8 cellular contexts compared by ENCODE assay signal in the genomic region with DNA sequence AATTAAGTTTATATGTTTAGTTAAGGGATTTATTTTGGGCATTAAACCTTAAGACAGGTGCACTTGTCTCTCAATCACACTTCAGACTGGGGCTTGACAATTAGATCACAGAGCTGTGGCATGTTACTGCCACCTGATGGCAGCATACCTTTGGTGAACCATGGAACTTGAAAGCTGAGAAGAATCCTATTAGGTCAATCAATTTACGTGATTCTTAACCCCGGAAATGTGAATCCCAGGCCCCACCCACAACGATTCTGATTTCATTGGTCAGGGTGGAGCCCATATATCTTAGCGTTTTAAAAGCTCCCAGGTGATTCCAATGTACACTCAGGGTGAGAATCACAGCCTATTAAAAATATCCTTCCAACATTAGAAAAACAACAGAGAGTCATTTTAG.
DNase-seq lines count a peak whose midpoint lies in the region; ATAC-seq and TF ChIP-seq lines count a peak whose summit lies in the region.

No MANE protein-coding gene starts in this region.

- H4K20me1 ChIP-seq in OCI-LY3 (ENCODE audit: insufficient read depth, low read length): no peaks in the 10 kb centered on the region
- no peaks in the 10 kb centered on the region for H4K20me1 ChIP-seq in hepatocyte (ENCODE audit: insufficient read depth, poor library complexity, severe bottlenecking)

- H2AFZ ChIP-seq in OCI-LY3 (ENCODE audit: low read depth, low read length): peak overlapping the region; percentile 100
- no peak overlapping the region for H2AFZ ChIP-seq in hepatocyte

- H3K4me2 ChIP-seq in OCI-LY3 (ENCODE audit: low read length) (peak overlapping the region; percentile 94), hepatocyte (no peak overlapping the region)

- no peak overlapping the region for H3K4me3 ChIP-seq in HAP-1
- peak overlapping the region; percentile 88 for H3K4me3 ChIP-seq in OCI-LY3 (ENCODE audit: low read length)
- no peak overlapping the region for H3K4me3 ChIP-seq in hepatocyte

- H3K36me3 ChIP-seq in HAP-1 (replicated peaks) (no peaks in the 10 kb centered on the region), OCI-LY3 (replicated peaks; ENCODE audit: low read depth, low read length) (no peaks in the 10 kb centered on the region), hepatocyte (replicated peaks; ENCODE audit: insufficient read depth, low read depth) (no peaks in the 10 kb centered on the region)

- peak overlapping the region; percentile 65 for H3K9ac ChIP-seq in OCI-LY3 (ENCODE audit: low read length)

- no peaks in the 10 kb centered on the region for H3K36me3 Mint-ChIP-seq in activated naive CD4-positive, alpha-beta T cell treated with anti-CD3 and anti-CD28 coated beads, Interleukin-2, amount 50 U/mL, for 72 hours

- 1% methylated on average over 4 of the region's 4 CpGs for WGBS in hepatocyte (ENCODE audit: low lambda C conversion rate, missing lambda C conversion rate)

- peak overlapping the region in 1 of 2 donors; percentile 59 for H3K27ac Mint-ChIP-seq in activated naive CD4-positive, alpha-beta T cell treated with anti-CD3 and anti-CD28 coated beads, Interleukin-2, amount 50 U/mL, for 72 hours

- H3K79me2 ChIP-seq in OCI-LY3 (ENCODE audit: low read length) (no peaks in the 10 kb centered on the region), hepatocyte (no peaks in the 10 kb centered on the region)

- H3K27ac ChIP-seq in OCI-LY3 (ENCODE audit: low read length): no peak overlapping the region
- H3K27ac ChIP-seq in hepatocyte: no peak overlapping the region

- DNase-seq in COLO829 (ENCODE audit: low spot score): peak; percentile 42
- DNase-seq in HAP-1 (ENCODE audit: low spot score in 2 of 2): peak; percentile 28 to 52
- DNase-seq in activated naive CD4-positive, alpha-beta T cell treated with anti-CD3 and anti-CD28 coated beads, Interleukin-2, amount 50 U/mL, for 72 hours (ENCODE audit: low spot score in 2 of 2): peak; percentile 35 to 51
- DNase-seq in hepatocyte (ENCODE audit: low spot score): peak; percentile 34
- peak; percentile 24 for DNase-seq in stimulated activated CD4-positive, alpha-beta T cell treated with anti-CD3 and anti-CD28 coated beads, Interleukin-2, amount 100 ng/mL, for 4 hours (ENCODE audit: low read depth)

- no peaks in the 10 kb centered on the region for H3K9me3 Mint-ChIP-seq in activated naive CD4-positive, alpha-beta T cell treated with anti-CD3 and anti-CD28 coated beads, Interleukin-2, amount 50 U/mL, for 72 hours

- in situ Hi-C loops in HAP-1 (cut with MboI; ENCODE audit: low sequenced_read_pairs): loop anchor here (25.0 kb wide), 1 partner anchor 240 kb away; a partner anchor contains a TSS

- no peaks in the 10 kb centered on the region for H3K9me3 ChIP-seq in HAP-1
- H3K9me3 ChIP-seq in OCI-LY3 (ENCODE audit: insufficient read depth, low read length): no peaks in the 10 kb centered on the region
- no peaks in the 10 kb centered on the region for H3K9me3 ChIP-seq in hepatocyte (ENCODE audit: low read depth)

- H3K4me1 ChIP-seq in HAP-1 (no peaks in the 10 kb centered on the region), OCI-LY3 (ENCODE audit: low read length) (peaks cover 3% of the 10 kb centered on the region; the same call in 1 of the 2 replicates), hepatocyte (ENCODE audit: insufficient read depth) (no peaks in the 10 kb centered on the region)

- no peaks in the 10 kb centered on the region for H3K9me2 ChIP-seq in hepatocyte (replicated peaks; ENCODE audit: insufficient read depth)

- TF ChIP-seq CTCF in OCI-LY3 (IDR thresholded peaks at IDR 0.05; ENCODE audit: low read depth, low read length): peak; percentile 85
- TF ChIP-seq CTCF in hepatocyte (IDR thresholded peaks at IDR 0.05; ENCODE audit: poor library complexity): peak; percentile 52

- peak; percentile 72 to 91 for ATAC-seq in activated naive CD4-positive, alpha-beta T cell treated with anti-CD3 and anti-CD28 coated beads, Interleukin-2, amount 50 U/mL, for 72 hours
- no peak for ATAC-seq in HG03469 (IDR thresholded peaks at IDR 0.05; ENCODE audit: unreplicated experiment)
- no peak for ATAC-seq in HG02938 (IDR thresholded peaks at IDR 0.05; ENCODE audit: unreplicated experiment)

- H3K27me3 ChIP-seq in HAP-1 (ENCODE audit: low read depth) (0 out of 2 replicates have a peak, but pooled peaks cover 2% of the 10 kb centered on the region), OCI-LY3 (ENCODE audit: low read depth, low read length) (peaks cover 8% of the 10 kb centered on the region; the same call in 1 of the 2 replicates), hepatocyte (no peaks in the 10 kb centered on the region)

Comparison
In these comparisons a context has a peak if more than half of its experiments do, and no peak if none do; other contexts are left out.
1. ATAC-seq: peak in activated naive CD4-positive, alpha-beta T cell treated with anti-CD3 and anti-CD28 coated beads, Interleukin-2, amount 50 U/mL, for 72 hours (2 of 2); none in HG03469 (single experiment) and HG02938 (single experiment).
2. Peak in every context shown above with its lines, with median percentiles within 50 percentile points of each other: DNase-seq.